Comparison of ENCODE assay signal across 13 cellular contexts in the genomic region with DNA sequence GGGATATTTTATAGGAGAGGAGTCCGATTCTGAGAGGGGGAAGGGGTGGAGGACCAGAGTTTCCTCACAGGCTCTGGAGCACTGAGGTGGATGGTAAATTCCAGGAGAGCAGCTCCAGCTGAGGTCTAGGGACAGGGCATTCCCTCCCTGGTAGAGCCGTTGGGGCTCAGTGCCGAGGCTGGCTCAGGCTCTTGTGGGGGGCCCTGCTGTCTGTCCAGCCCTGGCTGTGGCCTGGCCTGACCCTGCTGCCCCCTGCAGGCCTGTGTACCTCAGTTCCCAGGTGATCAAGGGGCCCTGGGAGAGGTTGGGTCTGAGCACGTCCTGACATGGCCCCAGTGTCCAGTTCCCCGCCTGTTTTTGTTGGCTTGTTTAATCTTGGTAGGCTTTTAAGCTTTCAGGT. TPM values are rescaled to one million over a fixed set of nuclear protein-coding genes. Genes with fewer than 3 reads are reported as not detected.
DNase-seq lines count a peak whose midpoint lies in the region; ATAC-seq and TF ChIP-seq lines count a peak whose summit lies in the region.
"Had no signal": no experiment of that assay in that cellular context is flagged by ENCODE, and none has a peak within 500 bp of the region (broad histone marks: within the 10 kb centered on the region; RNA-seq: fewer than 3 reads in every experiment).

No MANE protein-coding gene starts in this region.

- 0 out of 2 replicates have a peak overlapping the region, but pooled peaks have one; percentile 6 for H3K27ac ChIP-seq in HUES6 (ENCODE audit: low read depth, low read length)
- no peak overlapping the region for H3K27ac ChIP-seq in neural progenitor cell
- H3K27ac ChIP-seq: epithelial cell of prostate had no signal

- H3K9ac ChIP-seq in HUES6 (ENCODE audit: low read length) (no peak overlapping the region), neural progenitor cell (no peak overlapping the region)

- H3K27ac Mint-ChIP-seq in neural progenitor cell = no peak overlapping the region
- no peak overlapping the region for H3K27ac Mint-ChIP-seq in mesothelial cell of epicardium
- H3K27ac Mint-ChIP-seq: nephron progenitor cell had no signal

- no peak for ATAC-seq in GM21786 (IDR thresholded peaks at IDR 0.05; ENCODE audit: unreplicated experiment)

- H3K4me3 ChIP-seq in HUES6 (ENCODE audit: low read depth, low read length) (no peak overlapping the region), cardiac fibroblast (replicated peaks in 1 of 2; ENCODE audit: low read depth in 2 of 2, low read length in 2 of 2) (no peak overlapping the region), neural progenitor cell (no peak overlapping the region)

- peak; percentile 34 for TF ChIP-seq CTCF in GM10248 (IDR thresholded peaks at IDR 0.05; ENCODE audit: control extremely low read depth, extremely low read depth, low read depth, missing control alignments)
- peak; percentile 27 for TF ChIP-seq CTCF in cardiac fibroblast (IDR thresholded peaks at IDR 0.05; ENCODE audit: low read depth, low read length)
- TF ChIP-seq CTCF in neural progenitor cell (IDR thresholded peaks at IDR 0.05) = peak; percentile 42
- TF ChIP-seq CTCF in mesothelial cell of epicardium (IDR thresholded peaks at IDR 0.05; ENCODE audit: unreplicated experiment) = no peak

- POLR2A ChIA-PET in GM10248 (lab: Yijun Ruan, JAX) = no interaction called here

- no peak overlapping the region for H3K4me2 ChIP-seq in neural progenitor cell

- H3K36me3 ChIP-seq in HUES6 (ENCODE audit: control insufficient read depth, insufficient read depth, low read length) (peaks cover 60% of the 10 kb centered on the region), neural progenitor cell (peaks cover 3% of the 10 kb centered on the region)

- peaks cover 11% of the 10 kb centered on the region; the same call in 1 of the 2 replicates for H3K4me1 ChIP-seq in HUES6 (ENCODE audit: control insufficient read depth, insufficient read depth, low read length)
- H3K4me1 ChIP-seq in neural progenitor cell = peaks cover 7% of the 10 kb centered on the region

- peaks cover 8% of the 10 kb centered on the region for H3K79me2 ChIP-seq in neural progenitor cell (ENCODE audit: low read depth)

- peaks cover 12% of the 10 kb centered on the region for H3F3A ChIP-seq in neural progenitor cell (ENCODE audit: low read depth)

- H3K27me3 ChIP-seq in HUES6 (ENCODE audit: control insufficient read depth, insufficient read depth, low read length) = no peaks in the 10 kb centered on the region
- no peaks in the 10 kb centered on the region for H3K27me3 ChIP-seq in neural progenitor cell

- no peak for DNase-seq in GM10248 (ENCODE audit: extremely low spot score)
- DNase-seq in cardiac fibroblast (ENCODE audit: low read depth in 2 of 2) = no peak
- peak; percentile 42 for DNase-seq in neural progenitor cell (ENCODE audit: low spot score)
- no peak for DNase-seq in GM03348 (ENCODE audit: low spot score)
- no peak for DNase-seq in mesothelial cell of epicardium (ENCODE audit: low spot score in 2 of 2, unreplicated experiment in 2 of 2)
- DNase-seq: amygdala, NCI-H187 treated with DMSO at 0.1 percent for 48 hours, nephron progenitor cell, T1000 had no signal

- H3K36me3 Mint-ChIP-seq in neural progenitor cell = peaks cover 61% of the 10 kb centered on the region
- peaks cover 65% of the 10 kb centered on the region for H3K36me3 Mint-ChIP-seq in mesothelial cell of epicardium

- no peak overlapping the region for H2AFZ ChIP-seq in neural progenitor cell (replicated peaks)

- H3K4me3 Mint-ChIP-seq in neural progenitor cell (no peak overlapping the region), mesothelial cell of epicardium (no peak overlapping the region)
- H3K4me3 Mint-ChIP-seq: nephron progenitor cell had no signal

- H3K4me1 Mint-ChIP-seq in neural progenitor cell (no peaks in the 10 kb centered on the region), mesothelial cell of epicardium (no peaks in the 10 kb centered on the region)

- H3K9me3 Mint-ChIP-seq in neural progenitor cell = peaks cover 33% of the 10 kb centered on the region
- peaks cover 37% of the 10 kb centered on the region for H3K9me3 Mint-ChIP-seq in mesothelial cell of epicardium

- no peaks in the 10 kb centered on the region for H4K20me1 ChIP-seq in neural progenitor cell (ENCODE audit: low read depth)

- peaks cover 8% of the 10 kb centered on the region for H3K27me3 Mint-ChIP-seq in neural progenitor cell (ENCODE audit: insufficient read depth, low read depth)
- H3K27me3 Mint-ChIP-seq in mesothelial cell of epicardium (ENCODE audit: low read depth) = no peaks in the 10 kb centered on the region

- CTCF ChIA-PET in GM10248 (lab: Yijun Ruan, JAX) = interaction anchor here (1.2 to 3.3 kb wide), 3 partner anchors 13 to 41 kb away, joined by 3 to 9 read pairs (median 4); no protein-coding TSS in a partner anchor

- H3K9me3 ChIP-seq in HUES6 (ENCODE audit: control insufficient read depth, insufficient read depth, low read depth, low read length) = peaks cover 35% of the 10 kb centered on the region
- no peaks in the 10 kb centered on the region for H3K9me3 ChIP-seq in neural progenitor cell (ENCODE audit: low read depth)

RNA-seq across cellular contexts. Expression of a gene that starts 16.8 kb away (rescaled TPM):
- total RNA-seq in neural progenitor cell (ENCODE audit: low replicate concordance) (not detected in 2 replicates), mesothelial cell of epicardium (1.8 to 2.6 TPM (median 2.3 TPM) in 3 replicates)
- total RNA-seq: HT1080 had no signal
